Comparison of ENCODE assay signal across 9 cellular contexts in genomic region chr7:129969881-129970446, GRCh38. TPM values are rescaled to one million over a fixed set of nuclear protein-coding genes. Genes with fewer than 3 reads are reported as not detected.
DNase-seq lines count a peak whose midpoint lies in the region; ATAC-seq and TF ChIP-seq lines count a peak whose summit lies in the region.
"Had no signal": no experiment of that assay in that cellular context is flagged by ENCODE, and none has a peak within 500 bp of the region (broad histone marks: within the 10 kb centered on the region; RNA-seq: fewer than 3 reads in every experiment).

No MANE protein-coding gene starts in this region.

- intact Hi-C loops in tibial artery (cut with DNase I; ENCODE audit: low total_unique reads) = no loop called here

- ATAC-seq in natural killer cell treated with Interleukin-12 subunit alpha and Interleukin-12 subunit beta and Interleukin-15 and Interleukin-18, amount 100 ng/mL, for 72 hours = no peak

- H3K27ac Mint-ChIP-seq in mesothelial cell of epicardium = peak overlapping the region; percentile 99
- no peak overlapping the region for H3K27ac Mint-ChIP-seq in natural killer cell treated with Interleukin-12 subunit alpha and Interleukin-12 subunit beta and Interleukin-15 and Interleukin-18, amount 100 ng/mL, for 72 hours
- H3K27ac Mint-ChIP-seq: T-helper 1 cell treated with Interleukin-12 subunit alpha and Interleukin-12 subunit beta and Interleukin-4 antibody, amounts not matched to agents 30 μg/mL and 1 μg/mL, for 36 hours had no signal

- no peaks in the 10 kb centered on the region for H3K36me3 Mint-ChIP-seq in mesothelial cell of epicardium
- no peaks in the 10 kb centered on the region for H3K36me3 Mint-ChIP-seq in natural killer cell treated with Interleukin-12 subunit alpha and Interleukin-12 subunit beta and Interleukin-15 and Interleukin-18, amount 100 ng/mL, for 72 hours

- H3K27me3 Mint-ChIP-seq in mesothelial cell of epicardium (ENCODE audit: low read depth) = no peaks in the 10 kb centered on the region
- no peaks in the 10 kb centered on the region for H3K27me3 Mint-ChIP-seq in natural killer cell treated with Interleukin-12 subunit alpha and Interleukin-12 subunit beta and Interleukin-15 and Interleukin-18, amount 100 ng/mL, for 72 hours

- in situ Hi-C loops in ACHN (cut with HindIII; ENCODE audit: low pct_ligation_motif_present, low pct_unique_long_range_greater_than_20kb, low sequenced_read_pairs) = no loop called here

- H3K36me3 ChIP-seq in tibial artery = no peaks in the 10 kb centered on the region

- H3K4me3 Mint-ChIP-seq in mesothelial cell of epicardium = peak overlapping the region; percentile 3
- H3K4me3 Mint-ChIP-seq in natural killer cell treated with Interleukin-12 subunit alpha and Interleukin-12 subunit beta and Interleukin-15 and Interleukin-18, amount 100 ng/mL, for 72 hours = no peak overlapping the region
- H3K4me3 Mint-ChIP-seq: T-helper 1 cell treated with Interleukin-12 subunit alpha and Interleukin-12 subunit beta and Interleukin-4 antibody, amounts not matched to agents 30 μg/mL and 1 μg/mL, for 36 hours had no signal

- DNase-seq in ACHN (peak; percentile 77), M059J (ENCODE audit: low read depth) (peak; percentile 99), dedifferentiated amniotic fluid mesenchymal stem cell (ENCODE audit: extremely low spot score) (peak; percentile 49), mesothelial cell of epicardium (ENCODE audit: low spot score in 2 of 2, unreplicated experiment in 2 of 2) (no peak), NCI-H1105 (lab: John Stamatoyannopoulos, UW) (no peak), tibial artery (no peak), NCI-H2107 (lab: John Stamatoyannopoulos, UW) (no peak)
- no peak for DNase-seq in natural killer cell treated with Interleukin-12 subunit alpha and Interleukin-12 subunit beta and Interleukin-15 and Interleukin-18, amount 100 ng/mL, for 72 hours (ENCODE audit: low spot score)

- H3K4me1 ChIP-seq in tibial artery = peaks cover 0 to 10% (median 3%) of the 10 kb centered on the region in 4 donors

- H3K4me1 Mint-ChIP-seq in mesothelial cell of epicardium = peaks cover 19% of the 10 kb centered on the region
- H3K4me1 Mint-ChIP-seq in natural killer cell treated with Interleukin-12 subunit alpha and Interleukin-12 subunit beta and Interleukin-15 and Interleukin-18, amount 100 ng/mL, for 72 hours (ENCODE audit: low read depth in 2 of 2) = no peaks in the 10 kb centered on the region

- no peaks in the 10 kb centered on the region for H3K9me3 Mint-ChIP-seq in mesothelial cell of epicardium
- no peaks in the 10 kb centered on the region for H3K9me3 Mint-ChIP-seq in natural killer cell treated with Interleukin-12 subunit alpha and Interleukin-12 subunit beta and Interleukin-15 and Interleukin-18, amount 100 ng/mL, for 72 hours
- H3K9me3 Mint-ChIP-seq: T-helper 1 cell treated with Interleukin-12 subunit alpha and Interleukin-12 subunit beta and Interleukin-4 antibody, amounts not matched to agents 30 μg/mL and 1 μg/mL, for 36 hours had no signal

- TF ChIP-seq CTCF in mesothelial cell of epicardium (IDR thresholded peaks at IDR 0.05; ENCODE audit: unreplicated experiment) (no peak), tibial artery (IDR thresholded peaks at IDR 0.05) (no peak)

- no peaks in the 10 kb centered on the region for H3K9me3 ChIP-seq in tibial artery

- H3K4me3 ChIP-seq in tibial artery = no peak overlapping the region

- no peaks in the 10 kb centered on the region for H3K27me3 ChIP-seq in tibial artery

- peak overlapping the region in 1 of 2 donors; percentile 39 for H3K27ac ChIP-seq in tibial artery

RNA-seq across cellular contexts. Expression of gene UBE2H, which starts 17.2 kb away (rescaled TPM):
- total RNA-seq in M059J (2014; rRNA removed; shearing (Covaris generic)) = 60.5 and 98.3 TPM in 2 replicates
- 95.9 to 104 TPM (median 99.1 TPM) in 3 replicates for total RNA-seq in mesothelial cell of epicardium
- total RNA-seq in natural killer cell treated with Interleukin-12 subunit alpha and Interleukin-12 subunit beta and Interleukin-15 and Interleukin-18, amount 100 ng/mL, for 72 hours = 10 to 100 TPM; 24.9 to 45.2 TPM

Comparison
In these comparisons a context has a peak if more than half of its experiments do, and no peak if none do; other contexts are left out.
1. DNase-seq: peak in ACHN (single experiment), M059J (single experiment) and dedifferentiated amniotic fluid mesenchymal stem cell (single experiment); none in mesothelial cell of epicardium (0 of 2), natural killer cell treated with Interleukin-12 subunit alpha and Interleukin-12 subunit beta and Interleukin-15 and Interleukin-18, amount 100 ng/mL, for 72 hours (single experiment), NCI-H1105 (single experiment), tibial artery (0 of 2) and NCI-H2107 (single experiment).